1 cellular context compared by ENCODE assay signal in the genomic region with DNA sequence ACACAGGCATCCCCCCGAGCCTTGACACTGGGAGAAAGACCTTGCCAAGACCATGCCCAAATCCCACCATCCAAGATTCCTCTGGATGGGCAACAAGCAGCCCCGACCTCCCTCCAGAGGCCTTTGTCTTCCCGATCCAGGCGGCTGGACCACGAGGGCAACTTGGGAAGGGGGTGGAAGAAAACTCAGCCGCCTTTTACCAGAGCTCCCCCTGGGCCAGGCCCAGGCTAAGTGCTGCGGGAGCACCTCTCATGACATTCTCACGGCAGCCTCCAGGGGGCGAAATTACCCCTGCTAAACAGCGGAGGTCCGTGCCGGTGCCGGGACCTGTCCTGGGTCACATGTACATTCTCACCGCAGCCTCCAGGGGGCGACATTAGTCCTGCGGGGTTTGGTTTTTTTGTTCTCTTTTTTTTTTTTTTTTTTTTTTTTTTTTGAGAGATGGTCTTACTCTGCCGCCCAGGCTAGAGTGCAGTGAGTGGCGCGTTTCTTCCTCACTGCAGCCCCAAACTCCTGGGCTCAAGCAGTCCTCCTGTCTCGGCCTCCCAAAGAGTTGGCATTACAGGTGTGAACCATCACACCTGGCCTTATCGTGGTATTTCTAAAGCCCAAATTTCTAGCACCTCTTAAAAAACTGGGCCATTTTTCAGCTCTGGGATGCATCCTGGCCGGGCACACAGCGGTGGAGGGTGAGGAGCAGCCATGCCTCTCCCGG.
A peak's percentile ranks its signal among the peaks of the same experiment; 100 is the strongest.
TF ChIP-seq lines count a peak whose summit lies in the region.

No MANE protein-coding gene starts in this region.

TF ChIP-seq in HEK293, 187 proteins besides CTCF, POLR2A, EP300 and RAD21 (continued from another document and continues in another):
- TF ChIP-seq ZNF433 (tag by site-specific recombination; IDR thresholded peaks at IDR 0.05; ENCODE audit: low read depth) (no peak), ZNF843 (tag by site-specific recombination; IDR thresholded peaks at IDR 0.05) (0 out of 2 replicates have a peak, but pooled peaks have one; percentile 41), ZNF426 (tag by site-specific recombination; IDR thresholded peaks at IDR 0.05) (no peak), ZNF621 (tag by site-specific recombination; IDR thresholded peaks at IDR 0.05) (no peak), ZFHX2 (tag by site-specific recombination; conservative IDR thresholded peaks at IDR 0.05) (no peak), ZNF341 (tag by site-specific recombination; IDR thresholded peaks at IDR 0.05; ENCODE audit: low read depth) (no peak), ZNF391 (tag by site-specific recombination; IDR thresholded peaks at IDR 0.05; ENCODE audit: borderline replicate concordance, low read depth) (no peak), SETDB1 (IDR thresholded peaks at IDR 0.05; ENCODE audit: insufficient read length, low read length) (no peak), ZNF175 (tag by site-specific recombination; IDR thresholded peaks at IDR 0.05) (no peak), ZNF664 (tag by site-specific recombination; IDR thresholded peaks at IDR 0.05) (no peak), ZSCAN23 (tag by site-specific recombination; IDR thresholded peaks at IDR 0.05) (no peak), ZNF521 (tag by site-specific recombination; IDR thresholded peaks at IDR 0.05) (no peak), FEZF1 (tag by site-specific recombination; IDR thresholded peaks at IDR 0.05) (no peak), ZEB2 (tag by site-specific recombination; IDR thresholded peaks at IDR 0.05) (peak; percentile 46; the same call in 1 of the 2 replicates), ZFP41 (tag by site-specific recombination; IDR thresholded peaks at IDR 0.05; ENCODE audit: borderline replicate concordance) (no peak), ZNF610 (tag by site-specific recombination; IDR thresholded peaks at IDR 0.05; ENCODE audit: borderline replicate concordance) (no peak), ZNF629 (tag by site-specific recombination; IDR thresholded peaks at IDR 0.05) (peak; percentile 26; the same call in 1 of the 2 replicates), ZNF114 (tag by site-specific recombination; IDR thresholded peaks at IDR 0.05) (no peak), ZNF169 (tag by site-specific recombination; IDR thresholded peaks at IDR 0.05) (no peak), ZNF416 (tag by site-specific recombination; IDR thresholded peaks at IDR 0.05) (no peak), ZNF214 (tag by site-specific recombination; IDR thresholded peaks at IDR 0.05; ENCODE audit: borderline replicate concordance) (no peak), ZNF791 (tag by site-specific recombination; IDR thresholded peaks at IDR 0.05) (no peak), ZNF133 (tag by site-specific recombination; IDR thresholded peaks at IDR 0.05) (no peak), ZNF510 (tag by site-specific recombination; IDR thresholded peaks at IDR 0.05; ENCODE audit: insufficient replicate concordance) (no peak), ZNF311 (tag by site-specific recombination; IDR thresholded peaks at IDR 0.05; ENCODE audit: borderline replicate concordance) (no peak), ZNF785 (tag by site-specific recombination; IDR thresholded peaks at IDR 0.05) (no peak), ZNF548 (tag by site-specific recombination; IDR thresholded peaks at IDR 0.05) (no peak), ZNF335 (tag by site-specific recombination; conservative IDR thresholded peaks at IDR 0.05) (0 out of 2 replicates have a peak, but pooled peaks have one; percentile 27), ZNF585B (tag by site-specific recombination; IDR thresholded peaks at IDR 0.05) (no peak), GLIS1 (tag by site-specific recombination; IDR thresholded peaks at IDR 0.05) (peak; percentile 11; the same call in 1 of the 2 replicates), SCRT2 (tag by site-specific recombination; IDR thresholded peaks at IDR 0.05) (no peak), ZXDB (tag by site-specific recombination; IDR thresholded peaks at IDR 0.05) (0 out of 2 replicates have a peak, but pooled peaks have one; percentile 53), BCL11A (tag by site-specific recombination; IDR thresholded peaks at IDR 0.05; ENCODE audit: low read depth) (no peak; the same call in 1 of the 2 replicates), ZNF202 (tag by site-specific recombination; IDR thresholded peaks at IDR 0.05; ENCODE audit: borderline replicate concordance) (no peak), ZNF654 (tag by site-specific recombination; IDR thresholded peaks at IDR 0.05; ENCODE audit: low read depth) (peak; percentile 39), SP3 (tag by site-specific recombination; IDR thresholded peaks at IDR 0.05) (peak; percentile 45; the same call in 1 of the 2 replicates), ZNF549 (tag by site-specific recombination; IDR thresholded peaks at IDR 0.05) (no peak), ZBTB17 (tag by site-specific recombination; IDR thresholded peaks at IDR 0.05) (peak; percentile 64), ZNF223 (tag by site-specific recombination; IDR thresholded peaks at IDR 0.05) (peak; percentile 86)
- TF ChIP-seq, protein P1, sequence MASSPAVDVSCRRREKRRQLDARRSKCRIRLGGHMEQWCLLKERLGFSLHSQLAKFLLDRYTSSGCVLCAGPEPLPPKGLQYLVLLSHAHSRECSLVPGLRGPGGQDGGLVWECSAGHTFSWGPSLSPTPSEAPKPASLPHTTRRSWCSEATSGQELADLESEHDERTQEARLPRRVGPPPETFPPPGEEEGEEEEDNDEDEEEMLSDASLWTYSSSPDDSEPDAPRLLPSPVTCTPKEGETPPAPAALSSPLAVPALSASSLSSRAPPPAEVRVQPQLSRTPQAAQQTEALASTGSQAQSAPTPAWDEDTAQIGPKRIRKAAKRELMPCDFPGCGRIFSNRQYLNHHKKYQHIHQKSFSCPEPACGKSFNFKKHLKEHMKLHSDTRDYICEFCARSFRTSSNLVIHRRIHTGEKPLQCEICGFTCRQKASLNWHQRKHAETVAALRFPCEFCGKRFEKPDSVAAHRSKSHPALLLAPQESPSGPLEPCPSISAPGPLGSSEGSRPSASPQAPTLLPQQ (tag by site-specific recombination; IDR thresholded peaks at IDR 0.05), result no peak
- TF ChIP-seq, protein P2, sequence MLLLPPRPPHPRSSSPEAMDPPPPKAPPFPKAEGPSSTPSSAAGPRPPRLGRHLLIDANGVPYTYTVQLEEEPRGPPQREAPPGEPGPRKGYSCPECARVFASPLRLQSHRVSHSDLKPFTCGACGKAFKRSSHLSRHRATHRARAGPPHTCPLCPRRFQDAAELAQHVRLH (tag by site-specific recombination; IDR thresholded peaks at IDR 0.05), result no peak
- TF ChIP-seq, protein P3, sequence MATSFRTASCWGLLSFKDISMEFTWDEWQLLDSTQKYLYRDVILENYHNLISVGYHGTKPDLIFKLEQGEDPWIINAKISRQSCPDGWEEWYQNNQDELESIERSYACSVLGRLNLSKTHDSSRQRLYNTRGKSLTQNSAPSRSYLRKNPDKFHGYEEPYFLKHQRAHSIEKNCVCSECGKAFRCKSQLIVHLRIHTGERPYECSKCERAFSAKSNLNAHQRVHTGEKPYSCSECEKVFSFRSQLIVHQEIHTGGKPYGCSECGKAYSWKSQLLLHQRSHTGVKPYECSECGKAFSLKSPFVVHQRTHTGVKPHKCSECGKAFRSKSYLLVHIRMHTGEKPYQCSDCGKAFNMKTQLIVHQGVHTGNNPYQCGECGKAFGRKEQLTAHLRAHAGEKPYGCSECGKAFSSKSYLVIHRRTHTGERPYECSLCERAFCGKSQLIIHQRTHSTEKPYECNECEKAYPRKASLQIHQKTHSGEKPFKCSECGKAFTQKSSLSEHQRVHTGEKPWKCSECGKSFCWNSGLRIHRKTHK (tag by site-specific recombination; IDR thresholded peaks at IDR 0.05), result no peak
- TF ChIP-seq, protein P4, sequence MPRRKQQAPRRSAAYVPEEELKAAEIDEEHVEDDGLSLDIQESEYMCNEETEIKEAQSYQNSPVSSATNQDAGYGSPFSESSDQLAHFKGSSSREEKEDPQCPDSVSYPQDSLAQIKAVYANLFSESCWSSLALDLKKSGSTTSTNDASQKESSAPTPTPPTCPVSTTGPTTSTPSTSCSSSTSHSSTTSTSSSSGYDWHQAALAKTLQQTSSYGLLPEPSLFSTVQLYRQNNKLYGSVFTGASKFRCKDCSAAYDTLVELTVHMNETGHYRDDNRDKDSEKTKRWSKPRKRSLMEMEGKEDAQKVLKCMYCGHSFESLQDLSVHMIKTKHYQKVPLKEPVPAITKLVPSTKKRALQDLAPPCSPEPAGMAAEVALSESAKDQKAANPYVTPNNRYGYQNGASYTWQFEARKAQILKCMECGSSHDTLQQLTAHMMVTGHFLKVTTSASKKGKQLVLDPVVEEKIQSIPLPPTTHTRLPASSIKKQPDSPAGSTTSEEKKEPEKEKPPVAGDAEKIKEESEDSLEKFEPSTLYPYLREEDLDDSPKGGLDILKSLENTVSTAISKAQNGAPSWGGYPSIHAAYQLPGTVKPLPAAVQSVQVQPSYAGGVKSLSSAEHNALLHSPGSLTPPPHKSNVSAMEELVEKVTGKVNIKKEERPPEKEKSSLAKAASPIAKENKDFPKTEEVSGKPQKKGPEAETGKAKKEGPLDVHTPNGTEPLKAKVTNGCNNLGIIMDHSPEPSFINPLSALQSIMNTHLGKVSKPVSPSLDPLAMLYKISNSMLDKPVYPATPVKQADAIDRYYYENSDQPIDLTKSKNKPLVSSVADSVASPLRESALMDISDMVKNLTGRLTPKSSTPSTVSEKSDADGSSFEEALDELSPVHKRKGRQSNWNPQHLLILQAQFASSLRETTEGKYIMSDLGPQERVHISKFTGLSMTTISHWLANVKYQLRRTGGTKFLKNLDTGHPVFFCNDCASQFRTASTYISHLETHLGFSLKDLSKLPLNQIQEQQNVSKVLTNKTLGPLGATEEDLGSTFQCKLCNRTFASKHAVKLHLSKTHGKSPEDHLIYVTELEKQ (tag by site-specific recombination; IDR thresholded peaks at IDR 0.05; ENCODE audit: borderline replicate concordance), result no peak
- TF ChIP-seq, protein P5, sequence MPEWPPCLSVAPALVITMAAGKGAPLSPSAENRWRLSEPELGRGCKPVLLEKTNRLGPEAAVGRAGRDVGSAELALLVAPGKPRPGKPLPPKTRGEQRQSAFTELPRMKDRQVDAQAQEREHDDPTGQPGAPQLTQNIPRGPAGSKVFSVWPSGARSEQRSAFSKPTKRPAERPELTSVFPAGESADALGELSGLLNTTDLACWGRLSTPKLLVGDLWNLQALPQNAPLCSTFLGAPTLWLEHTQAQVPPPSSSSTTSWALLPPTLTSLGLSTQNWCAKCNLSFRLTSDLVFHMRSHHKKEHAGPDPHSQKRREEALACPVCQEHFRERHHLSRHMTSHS (tag by site-specific recombination; IDR thresholded peaks at IDR 0.05), result no peak
- TF ChIP-seq, protein P6, sequence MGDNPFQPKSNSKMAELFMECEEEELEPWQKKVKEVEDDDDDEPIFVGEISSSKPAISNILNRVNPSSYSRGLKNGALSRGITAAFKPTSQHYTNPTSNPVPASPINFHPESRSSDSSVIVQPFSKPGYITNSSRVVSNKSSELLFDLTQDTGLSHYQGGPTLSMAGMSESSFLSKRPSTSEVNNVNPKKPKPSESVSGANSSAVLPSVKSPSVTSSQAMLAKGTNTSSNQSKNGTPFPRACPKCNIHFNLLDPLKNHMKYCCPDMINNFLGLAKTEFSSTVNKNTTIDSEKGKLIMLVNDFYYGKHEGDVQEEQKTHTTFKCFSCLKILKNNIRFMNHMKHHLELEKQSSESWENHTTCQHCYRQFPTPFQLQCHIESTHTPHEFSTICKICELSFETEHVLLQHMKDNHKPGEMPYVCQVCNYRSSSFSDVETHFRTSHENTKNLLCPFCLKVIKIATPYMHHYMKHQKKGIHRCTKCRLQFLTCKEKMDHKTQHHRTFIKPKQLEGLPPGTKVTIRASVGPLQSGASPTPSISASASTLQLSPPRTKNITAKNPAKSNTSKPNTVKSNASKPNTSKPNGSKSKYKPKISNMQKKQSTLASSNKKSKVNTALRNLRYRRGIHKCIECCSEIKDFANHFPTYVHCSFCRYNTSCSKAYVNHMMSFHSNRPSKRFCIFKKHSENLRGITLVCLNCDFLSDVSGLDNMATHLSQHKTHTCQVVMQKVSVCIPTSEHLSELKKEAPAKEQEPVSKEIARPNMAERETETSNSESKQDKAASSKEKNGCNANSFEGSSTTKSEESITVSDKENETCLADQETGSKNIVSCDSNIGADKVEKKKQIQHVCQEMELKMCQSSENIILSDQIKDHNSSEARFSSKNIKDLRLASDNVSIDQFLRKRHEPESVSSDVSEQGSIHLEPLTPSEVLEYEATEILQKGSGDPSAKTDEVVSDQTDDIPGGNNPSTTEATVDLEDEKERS (tag by site-specific recombination; IDR thresholded peaks at IDR 0.05), result no peak
- TF ChIP-seq, protein P7, sequence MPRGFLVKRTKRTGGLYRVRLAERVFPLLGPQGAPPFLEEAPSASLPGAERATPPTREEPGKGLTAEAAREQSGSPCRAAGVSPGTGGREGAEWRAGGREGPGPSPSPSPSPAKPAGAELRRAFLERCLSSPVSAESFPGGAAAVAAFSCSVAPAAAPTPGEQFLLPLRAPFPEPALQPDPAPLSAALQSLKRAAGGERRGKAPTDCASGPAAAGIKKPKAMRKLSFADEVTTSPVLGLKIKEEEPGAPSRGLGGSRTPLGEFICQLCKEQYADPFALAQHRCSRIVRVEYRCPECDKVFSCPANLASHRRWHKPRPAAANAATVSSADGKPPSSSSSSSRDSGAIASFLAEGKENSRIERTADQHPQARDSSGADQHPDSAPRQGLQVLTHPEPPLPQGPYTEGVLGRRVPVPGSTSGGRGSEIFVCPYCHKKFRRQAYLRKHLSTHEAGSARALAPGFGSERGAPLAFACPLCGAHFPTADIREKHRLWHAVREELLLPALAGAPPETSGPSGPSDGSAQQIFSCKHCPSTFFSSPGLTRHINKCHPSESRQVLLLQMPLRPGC (tag by site-specific recombination; IDR thresholded peaks at IDR 0.05), result no peak
